ENCODE assay signal across 20 cellular contexts in genomic region chrX:66602381-66602938, GRCh38. TPM values are rescaled to one million over a fixed set of nuclear protein-coding genes. Genes with fewer than 3 reads are reported as not detected.
DNase-seq lines count a peak whose midpoint lies in the region; TF ChIP-seq lines count a peak whose summit lies in the region.
"Had no signal": no experiment of that assay in that cellular context is flagged by ENCODE, and none has a peak within 500 bp of the region (broad histone marks: within the 10 kb centered on the region; RNA-seq: fewer than 3 reads in every experiment).

No MANE protein-coding gene starts in this region.

- peak; percentile 14 for TF ChIP-seq CTCF in choroid plexus epithelial cell (conservative IDR thresholded peaks at IDR 0.05; ENCODE audit: low read depth, low read length)
- TF ChIP-seq CTCF in Peyer's patch (IDR thresholded peaks at IDR 0.05), result no peak

- H3K4me3 ChIP-seq in choroid plexus epithelial cell (ENCODE audit: low read depth, low read length), result no peak overlapping the region
- H3K4me3 ChIP-seq in Peyer's patch, result no peak overlapping the region
- H3K4me3 ChIP-seq: thoracic aorta, vagina had no signal

- no peaks in the 10 kb centered on the region for H3K27me3 ChIP-seq in Peyer's patch
- H3K27me3 ChIP-seq: vagina had no signal

- TF ChIP-seq POLR2A in Peyer's patch (IDR thresholded peaks at IDR 0.05), result no peak

- DNase-seq in DMS53 (lab: John Stamatoyannopoulos, UW) (peak; percentile 0), DMS53 treated with DMSO at 0.1 percent for 48 hours (lab: John Stamatoyannopoulos, UW; ENCODE audit: unreplicated experiment) (no peak), choroid plexus epithelial cell (ENCODE audit: low read depth) (no peak), iPS-NIHi7 (ENCODE audit: extremely low spot score) (peak; percentile 10), Peyer's patch (no peak), islet precursor cell (no peak), G401 (ENCODE audit: low spot score) (no peak)
- DNase-seq: activated CD4-positive, alpha-beta T cell treated with anti-CD3 and anti-CD28 coated beads for 36 hours; activated effector memory CD4-positive, alpha-beta T cell treated with anti-CD3 and anti-CD28 coated beads, Interleukin-2, amount 50 U/mL, for 16 hours; activated naive CD8-positive, alpha-beta T cell treated with anti-CD3 and anti-CD28 coated beads, Interleukin-2, amount 10 ng/mL, durations not matched to agents 7 days and 5 days; EL; left cardiac atrium; NCI-H1436 treated with DMSO at 0.1 percent for 48 hours; NCI-H446; OCI-M1; stimulated activated naive CD4-positive, alpha-beta T cell had no signal

- no peaks in the 10 kb centered on the region for H3K4me1 ChIP-seq in Peyer's patch
- H3K4me1 ChIP-seq: vagina had no signal

- no peaks in the 10 kb centered on the region for H3K36me3 ChIP-seq in Peyer's patch

- in situ Hi-C loops in G401 (cut with HindIII; ENCODE audit: low sequenced_read_pairs), result no loop called here

- H3K9me3 ChIP-seq in Peyer's patch, result no peaks in the 10 kb centered on the region
- H3K9me3 ChIP-seq: thoracic aorta had no signal

- H3K27ac ChIP-seq in temporal lobe (ENCODE audit: low read depth, low read length) (peak overlapping the region; percentile 66), Peyer's patch (no peak overlapping the region)
- H3K27ac ChIP-seq: 22Rv1, thoracic aorta, vagina had no signal

RNA-seq across cellular contexts. Expression of gene EDA2R, which starts 36.4 kb away (rescaled TPM):
- 0.49 TPM for total RNA-seq in temporal lobe
- under 1 TPM in 2 of 4 donors, not detected in 2; 0.80 to 0.83 TPM for total RNA-seq in Peyer's patch
- 5.8 and 8.3 TPM in 2 replicates for total RNA-seq in G401 (2014; rRNA removed; shearing (Covaris generic))

Comparison
In these comparisons a context has a peak if more than half of its experiments do, and no peak if none do; other contexts are left out.
1. DNase-seq: peak in DMS53 (single experiment) and iPS-NIHi7 (single experiment); none in DMS53 treated with DMSO at 0.1 percent for 48 hours (single experiment), choroid plexus epithelial cell (single experiment), Peyer's patch (0 of 3), islet precursor cell (single experiment) and G401 (single experiment).